In genomic region chr15:40103864-40104271, GRCh38 we compare ENCODE assay signal across 8 cellular contexts. TPM values are rescaled to one million over a fixed set of nuclear protein-coding genes. Genes with fewer than 3 reads are reported as not detected.
A peak's percentile ranks its signal among the peaks of the same experiment; 100 is the strongest.
DNase-seq lines count a peak whose midpoint lies in the region; ATAC-seq and TF ChIP-seq lines count a peak whose summit lies in the region.

No MANE protein-coding gene starts in this region.

- peaks cover 0 to 1% (median 0%) of the 10 kb centered on the region in 11 donors for H3K9me3 Mint-ChIP-seq in naive thymus-derived CD4-positive, alpha-beta T cell
- no peaks in the 10 kb centered on the region for H3K9me3 Mint-ChIP-seq in activated naive CD8-positive, alpha-beta T cell treated with anti-CD3 and anti-CD28 coated beads for 36 hours

- H3K4me2 ChIP-seq in OCI-LY7 (ENCODE audit: low read length), result peak overlapping the region; percentile 88; the same call in 1 of the 2 replicates
- no peak overlapping the region for H3K4me2 ChIP-seq in fibroblast of lung (ENCODE audit: extremely low read depth, insufficient read depth, low read length)
- H3K4me2 ChIP-seq in skeletal muscle satellite cell (ENCODE audit: low read length), result peak overlapping the region; percentile 64

- H3K4me1 Mint-ChIP-seq in naive thymus-derived CD4-positive, alpha-beta T cell, result peaks cover 40 to 76% (median 59%) of the 10 kb centered on the region in 7 donors
- peaks cover 78% of the 10 kb centered on the region for H3K4me1 Mint-ChIP-seq in activated naive CD8-positive, alpha-beta T cell treated with anti-CD3 and anti-CD28 coated beads for 36 hours

- H3K27me3 Mint-ChIP-seq in naive thymus-derived CD4-positive, alpha-beta T cell, result peaks cover 0 to 2% (median 0%) of the 10 kb centered on the region in 5 donors
- H3K27me3 Mint-ChIP-seq in activated naive CD8-positive, alpha-beta T cell treated with anti-CD3 and anti-CD28 coated beads for 36 hours, result no peaks in the 10 kb centered on the region

- H3K9ac ChIP-seq in fibroblast of lung (ENCODE audit: insufficient read depth, low read length), result no peak overlapping the region
- peak overlapping the region; percentile 1 for H3K9ac ChIP-seq in skeletal muscle satellite cell (ENCODE audit: low read depth, low read length)

- H3K4me3 Mint-ChIP-seq in naive thymus-derived CD4-positive, alpha-beta T cell, result no peak overlapping the region
- no peak overlapping the region for H3K4me3 Mint-ChIP-seq in activated naive CD8-positive, alpha-beta T cell treated with anti-CD3 and anti-CD28 coated beads for 36 hours

- H2AFZ ChIP-seq in OCI-LY7 (ENCODE audit: low read length) (no peak overlapping the region), fibroblast of lung (ENCODE audit: low read length) (no peak overlapping the region)

- no TSS peak for BruUV-seq in OCI-LY7 (replicated peaks; lab: Mats Ljungman, UMichigan)

- H3K9me3 ChIP-seq in OCI-LY7 (ENCODE audit: low read length) (no peaks in the 10 kb centered on the region), fibroblast of lung (ENCODE audit: control insufficient read depth, insufficient read depth, low read depth, low read length) (no peaks in the 10 kb centered on the region), skeletal muscle satellite cell (replicated peaks; ENCODE audit: low read length) (no peaks in the 10 kb centered on the region)
- H3K9me3 ChIP-seq in naive thymus-derived CD4-positive, alpha-beta T cell (ENCODE audit: control insufficient read depth in 2 of 3, low read length in 3 of 3), result no peaks in the 10 kb centered on the region

- H3K4me3 ChIP-seq in GM06990 (replicated peaks; ENCODE audit: low read depth, low read length) (peak overlapping the region; percentile 38), OCI-LY7 (ENCODE audit: low read depth, low read length, poor library complexity, severe bottlenecking) (no peak overlapping the region), fibroblast of lung (replicated peaks in 1 of 4; ENCODE audit: control extremely low read depth in 1 of 4, insufficient read depth in 1 of 4, low read depth in 3 of 4, low read length in 4 of 4) (peak overlapping the region in 1 of 4 experiments; percentile 8), skeletal muscle satellite cell (ENCODE audit: low read length) (no peak overlapping the region)
- no peak overlapping the region for H3K4me3 ChIP-seq in naive thymus-derived CD4-positive, alpha-beta T cell (ENCODE audit: low read length)

- peaks cover 0 to 17% (median 0%) of the 10 kb centered on the region in 5 donors for H3K36me3 Mint-ChIP-seq in naive thymus-derived CD4-positive, alpha-beta T cell
- peaks cover 4% of the 10 kb centered on the region for H3K36me3 Mint-ChIP-seq in activated naive CD8-positive, alpha-beta T cell treated with anti-CD3 and anti-CD28 coated beads for 36 hours

- intact Hi-C loops in OCI-LY7 (cut with micrococcal nuclease; ENCODE audit: unreplicated experiment), result no loop called here
- intact Hi-C loops in naive thymus-derived CD4-positive, alpha-beta T cell (cut with micrococcal nuclease), result no loop called here

- no peak for TF ChIP-seq CTCF in GM06990 (IDR thresholded peaks at IDR 0.05; ENCODE audit: insufficient read depth, low read length, poor library complexity, severe bottlenecking)
- TF ChIP-seq CTCF in OCI-LY7 (conservative IDR thresholded peaks at IDR 0.05; ENCODE audit: low read length), result no peak
- no peak for TF ChIP-seq CTCF in fibroblast of lung (conservative IDR thresholded peaks at IDR 0.05 in 1 of 2, IDR thresholded peaks at IDR 0.05 in 1 of 2; ENCODE audit: low read depth in 1 of 2, low read length in 2 of 2)

- CTCF ChIA-PET in OCI-LY7 (lab: Charles Lee; ENCODE audit: unreplicated experiment), result interaction anchor here (0.7 to 3.8 kb wide), 6 partner anchors 11 to 70 kb away, joined by 3 to 81 read pairs (median 3); no protein-coding TSS in a partner anchor
- CTCF ChIA-PET in naive thymus-derived CD4-positive, alpha-beta T cell (lab: Charles Lee), result interaction anchor here (0.6 to 7.7 kb wide), 11 partner anchors 9 to 321 kb away, joined by 3 to 69 read pairs (median 5); partner anchors contain the start of gene FSIP1

- H3K36me3 ChIP-seq in GM06990 (ENCODE audit: control insufficient read depth, insufficient read depth, low read length) (peaks cover 8% of the 10 kb centered on the region), OCI-LY7 (ENCODE audit: insufficient read depth, low read length) (no peaks in the 10 kb centered on the region), fibroblast of lung (ENCODE audit: control insufficient read depth, insufficient read depth, low read length) (no peaks in the 10 kb centered on the region), skeletal muscle satellite cell (ENCODE audit: insufficient read depth, low read length) (no peaks in the 10 kb centered on the region)
- H3K36me3 ChIP-seq in naive thymus-derived CD4-positive, alpha-beta T cell (ENCODE audit: control insufficient read depth in 2 of 3, insufficient read depth in 3 of 3, low read length in 3 of 3), result no peaks in the 10 kb centered on the region

- H3K4me1 ChIP-seq in OCI-LY7 (ENCODE audit: insufficient read depth, low read length, poor library complexity, severe bottlenecking) (peaks cover 87% of the 10 kb centered on the region), fibroblast of lung (ENCODE audit: control insufficient read depth, extremely low read depth, insufficient read depth, low read length) (peaks cover 51% of the 10 kb centered on the region), skeletal muscle satellite cell (ENCODE audit: control insufficient read depth, insufficient read depth, low read length) (peaks cover 74% of the 10 kb centered on the region)
- peaks cover 44 to 47% of the 10 kb centered on the region in 2 donors for H3K4me1 ChIP-seq in naive thymus-derived CD4-positive, alpha-beta T cell (ENCODE audit: control insufficient read depth in 2 of 2, insufficient read depth in 2 of 2, low read length in 2 of 2)

- no peak for ATAC-seq in naive thymus-derived CD4-positive, alpha-beta T cell

- H3K79me2 ChIP-seq in OCI-LY7 (ENCODE audit: insufficient read depth, low read depth, low read length) (no peaks in the 10 kb centered on the region), fibroblast of lung (ENCODE audit: control insufficient read depth, insufficient read depth, low read length) (no peaks in the 10 kb centered on the region)

- POLR2A ChIA-PET in OCI-LY7 (lab: Charles Lee), result interaction anchor here (0.9 to 12.3 kb wide), 7 partner anchors 9 to 68 kb away, joined by 4 to 146 read pairs (median 4); partner anchors contain the start of gene BMF
- POLR2A ChIA-PET in naive thymus-derived CD4-positive, alpha-beta T cell (lab: Charles Lee), result no interaction called here

- H3K27ac ChIP-seq in OCI-LY7 (ENCODE audit: low read depth, low read length, poor library complexity, severe bottlenecking) (no peak overlapping the region), fibroblast of lung (ENCODE audit: insufficient read depth, low read length) (peak overlapping the region; percentile 63)
- H3K27ac ChIP-seq in naive thymus-derived CD4-positive, alpha-beta T cell (ENCODE audit: low read depth, low read length), result no peak overlapping the region

- H4K20me1 ChIP-seq in OCI-LY7 (ENCODE audit: insufficient read depth, low read length), result no peaks in the 10 kb centered on the region
- H4K20me1 ChIP-seq in fibroblast of lung (ENCODE audit: control insufficient read depth, extremely low read depth, insufficient read depth, low read length), result no peaks in the 10 kb centered on the region

- no peak for DNase-seq in GM06990 (ENCODE audit: extremely low read depth, insufficient read length)
- no peak for DNase-seq in OCI-LY7 (ENCODE audit: low spot score)
- DNase-seq in fibroblast of lung (ENCODE audit: low read depth in 2 of 2), result peak in 1 of 2 donors; percentile 47
- DNase-seq in activated T-cell treated with anti-CD3 and anti-CD28 coated beads, Interleukin-2, amount 50 U/mL, for 48 hours, result no peak
- no peak for DNase-seq in naive thymus-derived CD4-positive, alpha-beta T cell
- no peak for DNase-seq in amniotic stem cell (lab: John Stamatoyannopoulos, UW)
- no peak for DNase-seq in activated naive CD8-positive, alpha-beta T cell treated with anti-CD3 and anti-CD28 coated beads for 36 hours

- H3K9me2 ChIP-seq in OCI-LY7 (ENCODE audit: insufficient read depth, low read length), result no peaks in the 10 kb centered on the region

- H3K27me3 ChIP-seq in GM06990 (replicated peaks; ENCODE audit: control insufficient read depth, insufficient read depth, low read length) (no peaks in the 10 kb centered on the region), fibroblast of lung (ENCODE audit: control insufficient read depth, insufficient read depth, low read length) (no peaks in the 10 kb centered on the region), skeletal muscle satellite cell (ENCODE audit: control insufficient read depth, insufficient read depth, low read length) (no peaks in the 10 kb centered on the region)
- no peaks in the 10 kb centered on the region for H3K27me3 ChIP-seq in naive thymus-derived CD4-positive, alpha-beta T cell (ENCODE audit: control insufficient read depth in 2 of 2, insufficient read depth in 2 of 2, low read length in 2 of 2)

- no peak overlapping the region for H3K27ac Mint-ChIP-seq in naive thymus-derived CD4-positive, alpha-beta T cell
- H3K27ac Mint-ChIP-seq in activated naive CD8-positive, alpha-beta T cell treated with anti-CD3 and anti-CD28 coated beads for 36 hours, result no peak overlapping the region

RNA-seq across cellular contexts. Expression of gene BMF, which starts 4.8 kb away (rescaled TPM):
- total RNA-seq in OCI-LY7 (2014; rRNA removed; shearing (Covaris generic)), result 4.8 and 5.3 TPM in 2 replicates
- total RNA-seq in OCI-LY7 (2022), result 11.1 and 11.3 TPM in 2 replicates
- 8.6 and 9.5 TPM in 2 replicates for total RNA-seq in fibroblast of lung
- polyA plus RNA-seq in fibroblast of lung, result 2.2 TPM in 2 replicates
- 1.4 and 2.1 TPM in 2 replicates for polyA plus RNA-seq in fibroblast of lung (2012)
- 6.4 and 13.5 TPM in 2 replicates for polyA minus RNA-seq in fibroblast of lung (ENCODE audit: low replicate concordance)
- total RNA-seq in skeletal muscle satellite cell (2012; rRNA removed), result under 0.01 and 0.44 TPM in 2 replicates
- 10 to 100 TPM in 4 of 5 experiments, 1 to 10 TPM in 1; 7.7 to 31.1 (median 19.6) TPM for total RNA-seq in naive thymus-derived CD4-positive, alpha-beta T cell
- 1 to 10 TPM; 1.5 to 2.9 TPM for polyA plus RNA-seq in naive thymus-derived CD4-positive, alpha-beta T cell
- 1 to 10 TPM; 5.1 to 5.4 TPM for total RNA-seq in activated naive CD8-positive, alpha-beta T cell treated with anti-CD3 and anti-CD28 coated beads for 36 hours

RNA-seq across cellular contexts. Expression of gene BUB1B, which starts 57.0 kb away (rescaled TPM):
- 192 and 215 TPM in 2 replicates for total RNA-seq in OCI-LY7 (2014; rRNA removed; shearing (Covaris generic))
- total RNA-seq in OCI-LY7 (2022) (162 and 166 TPM in 2 replicates), fibroblast of lung (2.1 and 5.4 TPM in 2 replicates)
- 6.9 and 23.9 TPM in 2 replicates for polyA plus RNA-seq in fibroblast of lung
- polyA plus RNA-seq in fibroblast of lung (2012), result 6.2 and 20.5 TPM in 2 replicates
- 6.6 and 7.3 TPM in 2 replicates for polyA minus RNA-seq in fibroblast of lung (ENCODE audit: low replicate concordance)
- total RNA-seq in skeletal muscle satellite cell (2012; rRNA removed), result 15.7 and 22.1 TPM in 2 replicates
- total RNA-seq in naive thymus-derived CD4-positive, alpha-beta T cell, result 10 to 100 TPM in 1 of 5 experiments, 1 to 10 TPM in 2, under 1 TPM in 2; 0.41 to 55.7 (median 1.2) TPM
- not detected for polyA plus RNA-seq in naive thymus-derived CD4-positive, alpha-beta T cell
- 10 to 100 TPM; 62.3 to 70.6 TPM for total RNA-seq in activated naive CD8-positive, alpha-beta T cell treated with anti-CD3 and anti-CD28 coated beads for 36 hours
